15 cellular contexts compared by ENCODE assay signal in the genomic region with DNA sequence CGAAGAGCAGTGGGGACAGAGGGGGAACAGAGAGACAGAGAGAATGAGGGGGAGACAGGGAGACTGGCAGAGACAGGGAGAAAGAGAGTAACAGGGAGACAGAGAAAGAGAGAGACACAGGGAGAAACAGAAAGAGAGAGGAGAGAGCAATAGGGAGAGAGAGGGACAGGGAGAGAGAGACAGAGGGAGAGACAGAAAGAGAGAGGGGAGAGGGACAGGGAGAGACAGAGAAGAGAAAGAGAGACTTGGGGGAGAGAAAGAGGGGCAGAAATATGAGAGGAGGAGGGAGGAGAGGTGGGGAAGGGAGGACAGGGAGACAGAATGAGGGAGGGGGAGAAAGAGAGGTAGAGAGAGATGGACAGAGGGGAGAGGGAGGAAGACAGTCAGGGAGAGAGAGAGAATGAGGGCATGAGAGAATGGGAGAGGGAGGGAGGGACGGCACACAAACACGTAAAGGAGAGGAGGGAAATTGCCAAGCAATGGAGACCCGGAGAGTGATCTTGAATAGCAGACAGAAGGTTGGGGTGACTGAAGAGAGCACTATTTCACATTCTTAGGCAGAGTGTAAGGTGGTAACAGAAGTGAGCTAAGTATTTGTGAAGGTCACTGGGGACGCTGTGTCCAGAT. TPM values are rescaled to one million over a fixed set of nuclear protein-coding genes. Genes with fewer than 3 reads are reported as not detected.
DNase-seq lines count a peak whose midpoint lies in the region; ATAC-seq, FAIRE-seq and TF ChIP-seq lines count a peak whose summit lies in the region.
"Had no signal": no experiment of that assay in that cellular context is flagged by ENCODE, and none has a peak within 500 bp of the region (broad histone marks: within the 10 kb centered on the region; RNA-seq: fewer than 3 reads in every experiment).

No MANE protein-coding gene starts in this region.

- intact Hi-C loops in IMR-90 (cut with micrococcal nuclease) (no loop called here), Panc1 (cut with micrococcal nuclease; ENCODE audit: unreplicated experiment) (no loop called here)

- no peak overlapping the region for H2BK15ac ChIP-seq in IMR-90 (ENCODE audit: low read depth, low read length)

- no peaks in the 10 kb centered on the region for H4K20me1 ChIP-seq in IMR-90 (ENCODE audit: insufficient read depth, low read length)

- no peak overlapping the region for H3K23ac ChIP-seq in IMR-90 (ENCODE audit: low read depth, low read length)

- CTCF ChIA-PET in A549 (lab: Yijun Ruan, JAX) (interaction anchor here (1.6 to 3.0 kb wide), 2 partner anchors 33 to 41 kb away, joined by 3 to 9 read pairs; no protein-coding TSS in a partner anchor), IMR-90 (lab: Yijun Ruan, JAX) (no interaction called here), Panc1 (lab: Charles Lee) (no interaction called here), HEK293T (lab: Yijun Ruan, JAX) (interaction anchor here (0.6 to 0.8 kb wide), 2 partner anchors 41 to 248 kb away, joined by 4 read pairs; no protein-coding TSS in a partner anchor)

- H2BK5ac ChIP-seq in IMR-90 (ENCODE audit: low read depth, low read length, poor library complexity, severe bottlenecking), result no peak overlapping the region

- DNase-seq in A549 (ENCODE audit: low read depth in 1 of 2, low spot score in 1 of 2), result no peak
- no peak for DNase-seq in IMR-90
- DNase-seq in Panc1 (ENCODE audit: low read depth, low spot score), result no peak
- no peak for DNase-seq in neural crest cell (ENCODE audit: low read depth, low spot score)
- DNase-seq in DMS153 treated with DMSO at 0.1 percent for 48 hours (lab: John Stamatoyannopoulos, UW; ENCODE audit: unreplicated experiment), result no peak
- no peak for DNase-seq in HEK293T (ENCODE audit: extremely low spot score)
- DNase-seq in small intestine, result no peak
- DNase-seq: C1 segment of cervical spinal cord; Calu3; CD4-positive, alpha-beta T cell; DMS 273 treated with DMSO at 0.1 percent for 48 hours; DMS79; HCEC 1CT had no signal

- H3K18ac ChIP-seq in IMR-90 (ENCODE audit: low read depth, low read length), result no peak overlapping the region

- BruUV-seq in IMR-90 (replicated peaks; lab: Mats Ljungman, UMichigan) (no TSS peak), Panc1 (replicated peaks; lab: Mats Ljungman, UMichigan) (no TSS peak)

- TF ChIP-seq RAD21 in A549 (conservative IDR thresholded peaks at IDR 0.05 in 1 of 2, IDR thresholded peaks at IDR 0.05 in 1 of 2), result no peak
- TF ChIP-seq RAD21 in IMR-90 (IDR thresholded peaks at IDR 0.05; ENCODE audit: low read length), result no peak

- TF ChIP-seq CTCF in A549 (IDR thresholded peaks at IDR 0.05) (no peak), IMR-90 (conservative IDR thresholded peaks at IDR 0.05; ENCODE audit: low read depth, low read length) (no peak), Panc1 (IDR thresholded peaks at IDR 0.05) (no peak), neural crest cell (conservative IDR thresholded peaks at IDR 0.05) (no peak)

- H3K4me2 ChIP-seq in A549 (no peak overlapping the region), IMR-90 (ENCODE audit: low read depth, low read length) (no peak overlapping the region)

- POLR2A ChIA-PET in A549 (lab: Yijun Ruan, JAX), result no interaction called here
- POLR2A ChIA-PET in IMR-90 (lab: Charles Lee; ENCODE audit: unreplicated experiment), result no interaction called here
- POLR2A ChIA-PET in Panc1 (lab: Charles Lee), result no interaction called here
- POLR2A ChIA-PET in HEK293T (lab: Yijun Ruan, JAX), result no interaction called here

- ATAC-seq in A549 (peak; percentile 41 to 51; a peak in 4 of 6 replicates), IMR-90 (ENCODE audit: low read depth) (no peak; the same call in 1 of the 2 replicates), Panc1 (peak; percentile 61; the same call in 1 of the 2 replicates)
- ATAC-seq: GM12878 had no signal

- no peak overlapping the region for H2BK20ac ChIP-seq in IMR-90 (ENCODE audit: low read depth, low read length)

- H3K27ac Mint-ChIP-seq in neural crest cell (ENCODE audit: unreplicated experiment), result peak overlapping the region; percentile 67
- H3K27ac Mint-ChIP-seq: B cell; CD4-positive, alpha-beta T cell had no signal

- no peaks in the 10 kb centered on the region for H3K9me3 ChIP-seq in A549
- H3K9me3 ChIP-seq in IMR-90 (ENCODE audit: control insufficient read depth, insufficient read depth, low read length), result no peaks in the 10 kb centered on the region
- H3K9me3 ChIP-seq in Panc1 (ENCODE audit: control insufficient read depth, insufficient read depth, low read depth, low read length), result no peaks in the 10 kb centered on the region
- H3K9me3 ChIP-seq in small intestine (ENCODE audit: control insufficient read depth, low read depth), result no peaks in the 10 kb centered on the region

- no peak for TF ChIP-seq EP300 in A549 (IDR thresholded peaks at IDR 0.05)

- H3K4me1 ChIP-seq in A549, result no peaks in the 10 kb centered on the region
- H3K4me1 ChIP-seq in IMR-90 (ENCODE audit: control insufficient read depth, insufficient read depth, low read length), result peaks cover 2% of the 10 kb centered on the region; the same call in 1 of the 2 replicates
- no peaks in the 10 kb centered on the region for H3K4me1 ChIP-seq in Panc1 (ENCODE audit: control insufficient read depth, insufficient read depth, low read length)
- H3K4me1 ChIP-seq in small intestine (ENCODE audit: control insufficient read depth in 2 of 2, insufficient read depth in 1 of 2, low read depth in 1 of 2, low read length in 1 of 2), result peaks cover 0 to 3% of the 10 kb centered on the region in 2 donors

- no peak overlapping the region for H3K9ac ChIP-seq in IMR-90 (ENCODE audit: low read depth, low read length)

- H3K27me3 ChIP-seq in IMR-90 (ENCODE audit: control insufficient read depth, insufficient read depth, low read length), result peaks cover 35% of the 10 kb centered on the region
- H3K27me3 ChIP-seq in Panc1 (ENCODE audit: control insufficient read depth, insufficient read depth, low read length), result peaks cover 16% of the 10 kb centered on the region
- no peaks in the 10 kb centered on the region for H3K27me3 ChIP-seq in small intestine (ENCODE audit: control insufficient read depth in 2 of 2, insufficient read depth in 2 of 2, low read length in 2 of 2)

- no peaks in the 10 kb centered on the region for H3K9me1 ChIP-seq in IMR-90 (ENCODE audit: insufficient read depth, low read length)

- no peak overlapping the region for H3K4me3 ChIP-seq in A549
- no peak overlapping the region for H3K4me3 ChIP-seq in IMR-90 (ENCODE audit: insufficient read depth, low read depth, low read length)
- H3K4me3 ChIP-seq in Panc1 (ENCODE audit: low read depth in 2 of 2, low read length in 2 of 2), result no peak overlapping the region
- H3K4me3 ChIP-seq in small intestine (ENCODE audit: low read depth in 1 of 2, low read length in 2 of 2), result no peak overlapping the region
- H3K4me3 ChIP-seq: GM12878 had no signal

- dilution Hi-C loops in IMR-90 (cut with HindIII; ENCODE audit: low sequenced_read_pairs, unreplicated experiment), result no loop called here

- H3K36me3 ChIP-seq in IMR-90 (ENCODE audit: control insufficient read depth, insufficient read depth, low read length), result no peaks in the 10 kb centered on the region
- H3K36me3 ChIP-seq in Panc1 (ENCODE audit: control insufficient read depth, insufficient read depth, low read length), result no peaks in the 10 kb centered on the region
- no peaks in the 10 kb centered on the region for H3K36me3 ChIP-seq in small intestine (ENCODE audit: control insufficient read depth in 2 of 2, insufficient read depth in 2 of 2, low read length in 2 of 2)

- TF ChIP-seq POLR2A in A549 (IDR thresholded peaks at IDR 0.05; ENCODE audit: low read length), result no peak
- TF ChIP-seq POLR2A in IMR-90 (IDR thresholded peaks at IDR 0.05; ENCODE audit: low read depth, low read length), result no peak

- no peak overlapping the region; the same call in 1 of the 2 replicates for H3K4ac ChIP-seq in IMR-90 (ENCODE audit: low read depth, low read length)

- H4K5ac ChIP-seq in IMR-90 (ENCODE audit: low read depth, low read length), result no peak overlapping the region

- H3K4me3 Mint-ChIP-seq in neural crest cell, result no peak overlapping the region
- H3K4me3 Mint-ChIP-seq: B cell; CD4-positive, alpha-beta T cell had no signal

- in situ Hi-C loops in IMR-90 (cut with MboI; ENCODE audit: low sequenced_read_pairs) (no loop called here), Panc1 (cut with HindIII; ENCODE audit: low pct_unique_long_range_greater_than_20kb, low sequenced_read_pairs) (no loop called here)

- no peak overlapping the region for H4K8ac ChIP-seq in IMR-90 (ENCODE audit: low read depth in 2 of 2, low read length in 2 of 2)

- no peak overlapping the region for H3K14ac ChIP-seq in IMR-90 (replicated peaks; ENCODE audit: low read depth, low read length)

- no peaks in the 10 kb centered on the region for H3K36me3 Mint-ChIP-seq in neural crest cell (ENCODE audit: low read depth)

- no peak overlapping the region for H2AK9ac ChIP-seq in IMR-90 (replicated peaks; ENCODE audit: low read depth, low read length, poor library complexity)

- no peaks in the 10 kb centered on the region for H3K79me1 ChIP-seq in IMR-90 (ENCODE audit: low read depth in 1 of 2, low read length in 2 of 2)

- peak overlapping the region; percentile 23 for H2AFZ ChIP-seq in IMR-90 (replicated peaks; ENCODE audit: low read length, poor library complexity)

- H2AK5ac ChIP-seq in IMR-90 (ENCODE audit: low read depth, low read length), result peak overlapping the region; percentile 24; the same call in 1 of the 2 replicates

- no peak overlapping the region for H4K91ac ChIP-seq in IMR-90 (ENCODE audit: insufficient read depth, low read depth, low read length)

- FAIRE-seq in A549 (lab: Jason Lieb, UNC), result no peak
- FAIRE-seq in small intestine (lab: Jason Lieb, UNC), result no peak
- FAIRE-seq: GM12878 had no signal

- no peak overlapping the region for H2BK120ac ChIP-seq in IMR-90 (ENCODE audit: low read depth, low read length)

- 35% methylated on average over 5 of the region's 5 CpGs for WGBS in A549 (ENCODE audit: missing lambda C conversion rate)
- WGBS in IMR-90 (ENCODE audit: extremely low coverage in 2 of 2, insufficient read length in 1 of 2), 2 experiments, result 56% methylated on average over 3 of the region's 5 CpGs; no CpG with 5 or more reads in 1 of the 2 experiments
- 51 to 71% (median 57%) methylated on average over 5 of the region's 5 CpGs for WGBS in small intestine, 3 donors

- H3K56ac ChIP-seq in IMR-90 (ENCODE audit: extremely low read depth, insufficient read depth, low read length), result no peak overlapping the region

- H3K4me1 Mint-ChIP-seq in neural crest cell, result peaks cover 8% of the 10 kb centered on the region
- H3K4me1 Mint-ChIP-seq: B cell had no signal

- H3K27ac ChIP-seq in A549 (no peak overlapping the region), IMR-90 (ENCODE audit: insufficient read depth, low read length) (no peak overlapping the region), Panc1 (ENCODE audit: low read length) (no peak overlapping the region), small intestine (ENCODE audit: low read depth in 1 of 2, low read length in 1 of 2) (no peak overlapping the region)

- peaks cover 18% of the 10 kb centered on the region for H3K27me3 Mint-ChIP-seq in neural crest cell (ENCODE audit: low read depth)

- no peaks in the 10 kb centered on the region for H3K9me3 Mint-ChIP-seq in neural crest cell
- H3K9me3 Mint-ChIP-seq: CD4-positive, alpha-beta T cell had no signal

RNA-seq across cellular contexts. Expression of gene KCNMA1, which starts 33.3 kb away (rescaled TPM):
- 14.9 and 16.2 TPM in 2 replicates for polyA plus RNA-seq in A549 (2011; rRNA removed)
- 36.9 and 42.2 TPM in 2 replicates for polyA plus RNA-seq in A549 (2012; cell fraction: cytosol; rRNA removed)
- polyA plus RNA-seq in A549 (2012; cell fraction: nucleus; rRNA removed), result 50.8 and 52.5 TPM in 2 replicates
- 30.6 to 36.7 TPM (median 34.2 TPM) in 3 replicates for polyA plus RNA-seq in A549 (2017; fragmentation: RNase III; extraction: RNeasy Plus Mini Kit Qiagen cat#74134 plus additional on column Dnase treatment)
- polyA minus RNA-seq in A549 (2011; rRNA and poly(A)+ RNA removed), result 29.5 and 33.5 TPM in 2 replicates
- total RNA-seq in IMR-90 (2012; rRNA removed), result 24.7 and 25.6 TPM in 2 replicates
- polyA plus RNA-seq in IMR-90 (2012; rRNA removed), result 29.6 and 31.7 TPM in 2 replicates
- 25.2 and 29.3 TPM in 2 replicates for polyA plus RNA-seq in IMR-90 (2012; cell fraction: cytosol; rRNA removed)
- 39.9 and 48.3 TPM in 2 replicates for polyA plus RNA-seq in IMR-90 (2012; cell fraction: nucleus; rRNA removed; ENCODE audit: low replicate concordance)
- total RNA-seq in Panc1 (2021; ENCODE audit: unreplicated experiment), result 91.9 TPM
- 75.5 TPM for polyA plus RNA-seq in Panc1 (2012; ENCODE audit: insufficient read length)
- total RNA-seq in neural crest cell, result 0.93 and 1.7 TPM in 2 replicates
- 1 to 10 TPM; 2.7 to 8.6 (median 6.9) TPM for polyA plus RNA-seq in small intestine
- total RNA-seq: CD4-positive, alpha-beta T cell had no signal

Comparison
In these comparisons a context has a peak if more than half of its experiments do, and no peak if none do; other contexts are left out.
1. CTCF ChIA-PET loops: an anchor here in A549 (1.6 to 3.0 kb wide) and HEK293T (0.6 to 0.8 kb wide); none called in IMR-90 and Panc1.